In genomic region chr3:152190636-152191183, GRCh38 we compare ENCODE assay signal across 1 cellular context.
TF ChIP-seq lines count a peak whose summit lies in the region.

No MANE protein-coding gene starts in this region.

TF ChIP-seq in HepG2, 621 proteins besides CTCF, POLR2A, EP300 and RAD21 (continued from another document):
- TF ChIP-seq, protein P1, sequence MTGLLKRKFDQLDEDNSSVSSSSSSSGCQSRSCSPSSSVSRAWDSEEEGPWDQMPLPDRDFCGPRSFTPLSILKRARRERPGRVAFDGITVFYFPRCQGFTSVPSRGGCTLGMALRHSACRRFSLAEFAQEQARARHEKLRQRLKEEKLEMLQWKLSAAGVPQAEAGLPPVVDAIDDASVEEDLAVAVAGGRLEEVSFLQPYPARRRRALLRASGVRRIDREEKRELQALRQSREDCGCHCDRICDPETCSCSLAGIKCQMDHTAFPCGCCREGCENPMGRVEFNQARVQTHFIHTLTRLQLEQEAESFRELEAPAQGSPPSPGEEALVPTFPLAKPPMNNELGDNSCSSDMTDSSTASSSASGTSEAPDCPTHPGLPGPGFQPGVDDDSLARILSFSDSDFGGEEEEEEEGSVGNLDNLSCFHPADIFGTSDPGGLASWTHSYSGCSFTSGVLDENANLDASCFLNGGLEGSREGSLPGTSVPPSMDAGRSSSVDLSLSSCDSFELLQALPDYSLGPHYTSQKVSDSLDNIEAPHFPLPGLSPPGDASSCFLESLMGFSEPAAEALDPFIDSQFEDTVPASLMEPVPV (CRISPR knock-in tag; IDR thresholded peaks at IDR 0.05): no peak
- TF ChIP-seq CHCHD3 (CRISPR knock-in tag; IDR thresholded peaks at IDR 0.05): no peak
- TF ChIP-seq SOX5 (CRISPR knock-in tag; IDR thresholded peaks at IDR 0.05; ENCODE audit: borderline replicate concordance): peak; percentile 17; the same call in 1 of the 2 replicates
